In the genomic region with DNA sequence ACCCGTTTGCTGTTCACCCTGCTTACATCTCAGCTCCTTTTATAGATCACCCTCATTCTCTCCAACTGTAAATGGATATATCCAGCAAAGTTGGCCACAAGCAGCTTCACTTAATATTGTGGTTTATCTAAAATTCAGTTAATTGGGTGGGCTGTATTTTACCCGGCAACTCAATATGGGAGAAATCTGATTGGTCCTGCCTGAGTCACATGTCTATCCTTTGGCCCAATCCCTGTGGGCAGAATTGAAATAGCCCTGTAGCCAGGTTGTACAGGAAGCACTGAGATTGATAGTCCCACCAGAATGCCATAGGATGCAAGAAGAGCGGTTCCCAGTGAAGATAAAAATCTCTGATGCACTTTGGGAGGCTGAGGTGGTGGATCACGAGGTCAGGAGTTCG, we compare ENCODE assay signal across 16 cellular contexts.
A peak's percentile ranks its signal among the peaks of the same experiment; 100 is the strongest.
DNase-seq lines count a peak whose midpoint lies in the region; ATAC-seq and TF ChIP-seq lines count a peak whose summit lies in the region.
"Had no signal": no experiment of that assay in that cellular context is flagged by ENCODE, and none has a peak within 500 bp of the region (broad histone marks: within the 10 kb centered on the region; RNA-seq: fewer than 3 reads in every experiment).

No MANE protein-coding gene starts in this region.

- H3K4me3 Mint-ChIP-seq in WTC11: no peak overlapping the region
- H3K4me3 Mint-ChIP-seq in CD8-positive, alpha-beta memory T cell: no peak overlapping the region
- H3K4me3 Mint-ChIP-seq in activated CD4-positive, alpha-beta T cell treated with anti-CD3 and anti-CD28 coated beads, Interleukin-2, amount 10 ng/mL, durations not matched to agents 7 days and 5 days: no peak overlapping the region
- H3K4me3 Mint-ChIP-seq: activated naive CD4-positive, alpha-beta T cell treated with anti-CD3 and anti-CD28 coated beads, Interleukin-2, amount 10 ng/mL, durations not matched to agents 7 days and 5 days had no signal

- ATAC-seq in DND-41 (ENCODE audit: insufficient read depth, low read depth) (peak; percentile 68; the same call in 2 of the 3 replicates), WTC11 (peak; percentile 82), Right ventricle myocardium inferior (no peak)
- ATAC-seq: Panc1 had no signal

- H3K36me3 ChIP-seq in DND-41 (ENCODE audit: insufficient read depth, low read length): no peaks in the 10 kb centered on the region
- H3K36me3 ChIP-seq in CD8-positive, alpha-beta memory T cell (ENCODE audit: insufficient read depth, low read length): no peaks in the 10 kb centered on the region
- H3K36me3 ChIP-seq: brain microvascular endothelial cell, upper lobe of left lung had no signal

- H3K27me3 Mint-ChIP-seq in WTC11 (ENCODE audit: low read depth): peaks cover 2% of the 10 kb centered on the region; the same call in 1 of the 2 replicates
- peaks cover 29 to 57% of the 10 kb centered on the region in 2 donors for H3K27me3 Mint-ChIP-seq in CD8-positive, alpha-beta memory T cell
- H3K27me3 Mint-ChIP-seq in activated CD4-positive, alpha-beta T cell treated with anti-CD3 and anti-CD28 coated beads, Interleukin-2, amount 10 ng/mL, durations not matched to agents 7 days and 5 days: peaks cover 24% of the 10 kb centered on the region

- no peak overlapping the region for H3K27ac Mint-ChIP-seq in WTC11
- H3K27ac Mint-ChIP-seq in CD8-positive, alpha-beta memory T cell: no peak overlapping the region
- H3K27ac Mint-ChIP-seq in activated CD4-positive, alpha-beta T cell treated with anti-CD3 and anti-CD28 coated beads, Interleukin-2, amount 10 ng/mL, durations not matched to agents 7 days and 5 days: no peak overlapping the region
- H3K27ac Mint-ChIP-seq: activated naive CD4-positive, alpha-beta T cell treated with anti-CD3 and anti-CD28 coated beads, Interleukin-2, amount 10 ng/mL, durations not matched to agents 7 days and 5 days had no signal

- H3K4me3 ChIP-seq in DND-41 (ENCODE audit: low read depth in 1 of 2, low read length in 2 of 2): no peak overlapping the region
- no peak overlapping the region for H3K4me3 ChIP-seq in CD8-positive, alpha-beta memory T cell (ENCODE audit: low read length)
- H3K4me3 ChIP-seq: upper lobe of left lung had no signal

- no peaks in the 10 kb centered on the region for H3K4me1 ChIP-seq in DND-41 (ENCODE audit: insufficient read depth, low read length)
- H3K4me1 ChIP-seq in CD8-positive, alpha-beta memory T cell (ENCODE audit: insufficient read depth, low read length): no peaks in the 10 kb centered on the region

- H3K27me3 ChIP-seq in DND-41 (ENCODE audit: insufficient read depth, low read length, poor library complexity): peaks cover 25% of the 10 kb centered on the region
- peaks cover 10% of the 10 kb centered on the region for H3K27me3 ChIP-seq in CD8-positive, alpha-beta memory T cell (ENCODE audit: insufficient read depth, low read length, poor library complexity, severe bottlenecking)
- H3K27me3 ChIP-seq: brain microvascular endothelial cell, upper lobe of left lung had no signal

- no peaks in the 10 kb centered on the region for H3K9me3 ChIP-seq in DND-41 (ENCODE audit: insufficient read depth, low read length, severe bottlenecking)
- H3K9me3 ChIP-seq in CD8-positive, alpha-beta memory T cell (ENCODE audit: low read length): no peaks in the 10 kb centered on the region
- H3K9me3 ChIP-seq: upper lobe of left lung had no signal

- no peak overlapping the region for H3K4me2 ChIP-seq in DND-41 (ENCODE audit: insufficient read depth, low read length)

- peaks cover 7% of the 10 kb centered on the region for H3K4me1 Mint-ChIP-seq in WTC11
- no peaks in the 10 kb centered on the region for H3K4me1 Mint-ChIP-seq in CD8-positive, alpha-beta memory T cell
- H3K4me1 Mint-ChIP-seq in activated CD4-positive, alpha-beta T cell treated with anti-CD3 and anti-CD28 coated beads, Interleukin-2, amount 10 ng/mL, durations not matched to agents 7 days and 5 days: no peaks in the 10 kb centered on the region
- H3K4me1 Mint-ChIP-seq: activated naive CD4-positive, alpha-beta T cell treated with anti-CD3 and anti-CD28 coated beads, Interleukin-2, amount 10 ng/mL, durations not matched to agents 7 days and 5 days had no signal

- H2AFZ ChIP-seq in DND-41 (ENCODE audit: low read depth, low read length): no peak overlapping the region

- no peaks in the 10 kb centered on the region; the same call in 1 of the 2 replicates for H4K20me1 ChIP-seq in DND-41 (ENCODE audit: insufficient read depth, low read length)

- DNase-seq in DND-41 (peak; percentile 32), HCEC 1CT (peak; percentile 6), WTC11 (ENCODE audit: low spot score) (peak; percentile 24), iPS-NIHi7 (ENCODE audit: extremely low spot score) (peak; percentile 77), NCI-H510A (lab: John Stamatoyannopoulos, UW) (no peak), Right ventricle myocardium inferior (ENCODE audit: missing footprints) (no peak)
- DNase-seq in CD8-positive, alpha-beta memory T cell: no peak
- DNase-seq in activated CD4-positive, alpha-beta T cell treated with anti-CD3 and anti-CD28 coated beads, Interleukin-2, amount 10 ng/mL, durations not matched to agents 7 days and 5 days: no peak
- DNase-seq: activated CD4-positive, CD25-positive, alpha-beta regulatory T cell treated with anti-CD3 and anti-CD28 coated beads, Interleukin-2, amount 50 U/mL, for 72 hours; activated naive CD4-positive, alpha-beta T cell treated with anti-CD3 and anti-CD28 coated beads, Interleukin-2, amount 10 ng/mL, durations not matched to agents 7 days and 5 days; brain microvascular endothelial cell; effector CD4-positive, alpha-beta T cell; Kasumi-1; stimulated activated CD4-positive, alpha-beta T cell treated with anti-CD3 and anti-CD28 coated beads, Interleukin-4, amount 100 ng/mL, for 4 hours; upper lobe of left lung had no signal

- intact Hi-C loops in Right ventricle myocardium inferior (cut with DNase I): no loop called here

- H3K9ac ChIP-seq in DND-41 (ENCODE audit: low read depth, low read length): no peak overlapping the region

- CTCF ChIA-PET in WTC11 (lab: Charles Lee): interaction anchor here (1.0 to 1.4 kb wide), 2 partner anchors 51 to 76 kb away, joined by 3 read pairs; no protein-coding TSS in a partner anchor
- CTCF ChIA-PET in CD8-positive, alpha-beta memory T cell (lab: Charles Lee): no interaction called here
- CTCF ChIA-PET in activated CD4-positive, alpha-beta T cell treated with anti-CD3 and anti-CD28 coated beads, Interleukin-2, amount 10 ng/mL, durations not matched to agents 7 days and 5 days (lab: Charles Lee): no interaction called here

- no peaks in the 10 kb centered on the region for H3K9me3 Mint-ChIP-seq in WTC11
- H3K9me3 Mint-ChIP-seq in CD8-positive, alpha-beta memory T cell: no peaks in the 10 kb centered on the region
- no peaks in the 10 kb centered on the region for H3K9me3 Mint-ChIP-seq in activated CD4-positive, alpha-beta T cell treated with anti-CD3 and anti-CD28 coated beads, Interleukin-2, amount 10 ng/mL, durations not matched to agents 7 days and 5 days
- H3K9me3 Mint-ChIP-seq: activated naive CD4-positive, alpha-beta T cell treated with anti-CD3 and anti-CD28 coated beads, Interleukin-2, amount 10 ng/mL, durations not matched to agents 7 days and 5 days had no signal

- no peak for TF ChIP-seq CTCF in DND-41 (IDR thresholded peaks at IDR 0.05; ENCODE audit: borderline replicate concordance, extremely low read depth, low read length, poor library complexity, severe bottlenecking)
- no peak for TF ChIP-seq CTCF in WTC11 (IDR thresholded peaks at IDR 0.05)

- no peak overlapping the region for H3K27ac ChIP-seq in DND-41 (ENCODE audit: low read length)
- H3K27ac ChIP-seq in CD8-positive, alpha-beta memory T cell (ENCODE audit: low read depth, low read length): no peak overlapping the region
- H3K27ac ChIP-seq: brain microvascular endothelial cell, upper lobe of left lung had no signal

- POLR2A ChIA-PET in WTC11 (lab: Charles Lee): interaction anchor here (0.5 kb wide), 1 partner anchor 123 kb away, joined by 3 read pairs; no protein-coding TSS in a partner anchor
- POLR2A ChIA-PET in CD8-positive, alpha-beta memory T cell (lab: Charles Lee): no interaction called here
- POLR2A ChIA-PET in activated CD4-positive, alpha-beta T cell treated with anti-CD3 and anti-CD28 coated beads, Interleukin-2, amount 10 ng/mL, durations not matched to agents 7 days and 5 days (lab: Charles Lee): no interaction called here

- no peaks in the 10 kb centered on the region for H3K79me2 ChIP-seq in DND-41 (ENCODE audit: insufficient read depth, low read length)

- H3K36me3 Mint-ChIP-seq in WTC11: no peaks in the 10 kb centered on the region
- H3K36me3 Mint-ChIP-seq in CD8-positive, alpha-beta memory T cell: peaks cover 0 to 1% (median 0%) of the 10 kb centered on the region in 3 donors
- H3K36me3 Mint-ChIP-seq in activated CD4-positive, alpha-beta T cell treated with anti-CD3 and anti-CD28 coated beads, Interleukin-2, amount 10 ng/mL, durations not matched to agents 7 days and 5 days (ENCODE audit: low read depth): no peaks in the 10 kb centered on the region
- H3K36me3 Mint-ChIP-seq: activated naive CD4-positive, alpha-beta T cell treated with anti-CD3 and anti-CD28 coated beads, Interleukin-2, amount 10 ng/mL, durations not matched to agents 7 days and 5 days had no signal

TF ChIP-seq in WTC11, 78 proteins besides CTCF, POLR2A, EP300 and RAD21 (continues in another document):
- TF ChIP-seq, protein P1, sequence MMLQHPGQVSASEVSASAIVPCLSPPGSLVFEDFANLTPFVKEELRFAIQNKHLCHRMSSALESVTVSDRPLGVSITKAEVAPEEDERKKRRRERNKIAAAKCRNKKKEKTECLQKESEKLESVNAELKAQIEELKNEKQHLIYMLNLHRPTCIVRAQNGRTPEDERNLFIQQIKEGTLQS (CRISPR knock-in tag; conservative IDR thresholded peaks at IDR 0.05): no peak
- TF ChIP-seq GRHL2 (CRISPR knock-in tag; IDR thresholded peaks at IDR 0.05; ENCODE audit: insufficient replicate concordance, severe bottlenecking): no peak
- TF ChIP-seq, protein P2, sequence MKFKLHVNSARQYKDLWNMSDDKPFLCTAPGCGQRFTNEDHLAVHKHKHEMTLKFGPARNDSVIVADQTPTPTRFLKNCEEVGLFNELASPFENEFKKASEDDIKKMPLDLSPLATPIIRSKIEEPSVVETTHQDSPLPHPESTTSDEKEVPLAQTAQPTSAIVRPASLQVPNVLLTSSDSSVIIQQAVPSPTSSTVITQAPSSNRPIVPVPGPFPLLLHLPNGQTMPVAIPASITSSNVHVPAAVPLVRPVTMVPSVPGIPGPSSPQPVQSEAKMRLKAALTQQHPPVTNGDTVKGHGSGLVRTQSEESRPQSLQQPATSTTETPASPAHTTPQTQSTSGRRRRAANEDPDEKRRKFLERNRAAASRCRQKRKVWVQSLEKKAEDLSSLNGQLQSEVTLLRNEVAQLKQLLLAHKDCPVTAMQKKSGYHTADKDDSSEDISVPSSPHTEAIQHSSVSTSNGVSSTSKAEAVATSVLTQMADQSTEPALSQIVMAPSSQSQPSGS (CRISPR knock-in tag; IDR thresholded peaks at IDR 0.05; ENCODE audit: borderline replicate concordance, low read depth): no peak
- TF ChIP-seq TCF7 (CRISPR knock-in tag; IDR thresholded peaks at IDR 0.05; ENCODE audit: low read depth): no peak
- no peak for TF ChIP-seq ESRRA (CRISPR knock-in tag; IDR thresholded peaks at IDR 0.05; ENCODE audit: borderline replicate concordance)
- no peak for TF ChIP-seq MYBL2 (CRISPR knock-in tag; IDR thresholded peaks at IDR 0.05)

Comparison
In these comparisons a context has a peak if more than half of its experiments do, and no peak if none do; other contexts are left out.
1. DNase-seq: peak in DND-41 (single experiment), HCEC 1CT (single experiment), WTC11 (single experiment) and iPS-NIHi7 (single experiment); none in NCI-H510A (single experiment), CD8-positive, alpha-beta memory T cell (0 of 5), activated CD4-positive, alpha-beta T cell treated with anti-CD3 and anti-CD28 coated beads, Interleukin-2, amount 10 ng/mL, durations not matched to agents 7 days and 5 days (single experiment) and Right ventricle myocardium inferior (single experiment).